Comparison of ENCODE assay signal across 8 cellular contexts in the genomic region with DNA sequence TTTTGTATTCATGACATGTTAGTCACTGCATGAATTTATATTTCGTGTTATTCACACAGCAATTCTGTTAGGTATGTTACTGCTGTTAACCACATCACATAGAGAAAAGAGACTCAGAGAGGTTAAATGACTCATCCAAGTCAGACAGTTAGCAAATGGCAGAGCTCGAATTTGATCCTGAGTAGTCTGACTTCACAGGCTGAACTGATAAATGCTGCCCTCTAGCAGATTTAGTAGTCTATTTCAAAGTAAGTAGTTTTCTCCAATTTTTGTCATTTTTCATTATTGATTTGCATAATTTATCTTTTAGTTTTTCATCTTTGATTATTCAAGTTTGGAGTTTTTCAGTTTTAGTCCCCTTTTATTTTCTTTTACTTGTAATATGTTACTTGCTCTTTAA. TPM values are rescaled to one million over a fixed set of nuclear protein-coding genes. Genes with fewer than 3 reads are reported as not detected.
DNase-seq lines count a peak whose midpoint lies in the region; ATAC-seq and TF ChIP-seq lines count a peak whose summit lies in the region.

No MANE protein-coding gene starts in this region.

- no peaks in the 10 kb centered on the region for H3K27me3 ChIP-seq in breast epithelium

- H3K4me3 Mint-ChIP-seq in MCF 10A (ENCODE audit: unreplicated experiment): no peak overlapping the region

- H3K36me3 ChIP-seq in breast epithelium: no peaks in the 10 kb centered on the region

- intact Hi-C loops in MCF 10A (cut with micrococcal nuclease): no loop called here
- intact Hi-C loops in breast epithelium (cut with DNase I; ENCODE audit: low total_unique reads): no loop called here

- no peak overlapping the region for H3K27ac ChIP-seq in breast epithelium

- CTCF ChIA-PET in MCF 10A (lab: Yijun Ruan, JAX): interaction anchor here (0.6 to 1.1 kb wide), 5 partner anchors 17 to 45 kb away, joined by 3 to 4 read pairs (median 3); no protein-coding TSS in a partner anchor

- no peaks in the 10 kb centered on the region for H3K36me3 Mint-ChIP-seq in MCF 10A (ENCODE audit: insufficient read depth, unreplicated experiment)

- H3K4me3 ChIP-seq in breast epithelium: no peak overlapping the region

- H3K9me3 ChIP-seq in breast epithelium: no peaks in the 10 kb centered on the region

- TF ChIP-seq CTCF in MCF 10A (IDR thresholded peaks at IDR 0.05; ENCODE audit: unreplicated experiment) (peak; percentile 43), breast epithelium (IDR thresholded peaks at IDR 0.05) (no peak)

- H3K4me1 Mint-ChIP-seq in MCF 10A (ENCODE audit: insufficient read depth, unreplicated experiment): no peaks in the 10 kb centered on the region

- BruUV-seq in MCF 10A (replicated peaks; lab: Mats Ljungman, UMichigan): no TSS peak

- H3K4me1 ChIP-seq in breast epithelium: no peaks in the 10 kb centered on the region

- DNase-seq in MCF 10A (ENCODE audit: unreplicated experiment) (peak; percentile 83), breast epithelium (ENCODE audit: low spot score in 2 of 2) (no peak), HPDE6-E6E7 (ENCODE audit: extremely low spot score) (peak; percentile 58), SK-MEL-5 (ENCODE audit: low read depth, low spot score) (peak; percentile 66), erythroblast (lab: John Stamatoyannopoulos, UW) (peak; percentile 70 to 77), DMS153 (lab: John Stamatoyannopoulos, UW) (no peak)
- DNase-seq in stimulated activated CD8-positive, alpha-beta memory T cell treated with anti-CD3 and anti-CD28 coated beads, Interleukin-7, amount 100 ng/mL, for 4 hours (ENCODE audit: low read depth in 2 of 2): peak; percentile 3 to 24

- TF ChIP-seq POLR2A in breast epithelium (IDR thresholded peaks at IDR 0.05) (no peak), erythroblast (IDR thresholded peaks at IDR 0.05; ENCODE audit: low read length) (no peak)

- H3K27me3 Mint-ChIP-seq in MCF 10A (ENCODE audit: insufficient read depth, unreplicated experiment): no peaks in the 10 kb centered on the region

- in situ Hi-C loops in SK-MEL-5 (cut with HindIII; ENCODE audit: low pct_unique_long_range_greater_than_20kb, low sequenced_read_pairs): no loop called here

- ATAC-seq in GM21576 (IDR thresholded peaks at IDR 0.05; ENCODE audit: unreplicated experiment): peak; percentile 100

- POLR2A ChIA-PET in MCF 10A (lab: Yijun Ruan, JAX): no interaction called here

- no peak overlapping the region for H3K27ac Mint-ChIP-seq in MCF 10A (ENCODE audit: low read depth, unreplicated experiment)

- H3K9me3 Mint-ChIP-seq in MCF 10A (ENCODE audit: unreplicated experiment): no peaks in the 10 kb centered on the region

RNA-seq across cellular contexts. Expression of a gene that starts 58.3 kb away (rescaled TPM):
- 12.6 and 17.3 TPM in 2 replicates for total RNA-seq in MCF 10A (2022)
- 10 to 100 TPM; 28.3 to 32.6 (median 31.1) TPM for total RNA-seq in breast epithelium
- 9.3 and 10.0 TPM in 2 replicates for total RNA-seq in SK-MEL-5 (2014; rRNA removed; shearing (Covaris generic))
- polyA plus RNA-seq in SK-MEL-5 (2015; cell fraction: cytosol; rRNA removed): 4.8 and 11.1 TPM in 2 replicates
- polyA plus RNA-seq in SK-MEL-5 (2015; cell fraction: nucleus; rRNA removed): 3.5 and 9.9 TPM in 2 replicates

Comparison
In these comparisons a context has a peak if more than half of its experiments do, and no peak if none do; other contexts are left out.
1. DNase-seq: peak in MCF 10A (single experiment), HPDE6-E6E7 (single experiment), SK-MEL-5 (single experiment), erythroblast (2 of 2) and stimulated activated CD8-positive, alpha-beta memory T cell treated with anti-CD3 and anti-CD28 coated beads, Interleukin-7, amount 100 ng/mL, for 4 hours (2 of 2); none in breast epithelium (0 of 2) and DMS153 (single experiment).